In genomic region chr1:223430221-223430620, GRCh38 we compare ENCODE assay signal across 17 cellular contexts. TPM values are rescaled to one million over a fixed set of nuclear protein-coding genes. Genes with fewer than 3 reads are reported as not detected.
A peak's percentile ranks its signal among the peaks of the same experiment; 100 is the strongest.
DNase-seq lines count a peak whose midpoint lies in the region; ATAC-seq and TF ChIP-seq lines count a peak whose summit lies in the region.
"Had no signal": no experiment of that assay in that cellular context is flagged by ENCODE, and none has a peak within 500 bp of the region (broad histone marks: within the 10 kb centered on the region; RNA-seq: fewer than 3 reads in every experiment).

No MANE protein-coding gene starts in this region.

- H3K36me3 ChIP-seq in left ventricle myocardium inferior, result no peaks in the 10 kb centered on the region
- no peaks in the 10 kb centered on the region for H3K36me3 ChIP-seq in esophagus (ENCODE audit: control insufficient read depth in 2 of 2, insufficient read depth in 2 of 2, low read length in 1 of 2)
- H3K36me3 ChIP-seq in rectal smooth muscle tissue (ENCODE audit: control insufficient read depth, insufficient read depth, low read length), result no peaks in the 10 kb centered on the region

- H3K4me1 ChIP-seq in left ventricle myocardium inferior, result peaks cover 19% of the 10 kb centered on the region
- peaks cover 2% of the 10 kb centered on the region for H3K4me1 ChIP-seq in right cardiac atrium (ENCODE audit: control insufficient read depth, insufficient read depth, low read length)
- H3K4me1 ChIP-seq in esophagus (ENCODE audit: control insufficient read depth in 2 of 2, insufficient read depth in 2 of 2, low read length in 1 of 2), result peaks cover 4 to 24% of the 10 kb centered on the region in 2 donors
- peaks cover 7% of the 10 kb centered on the region for H3K4me1 ChIP-seq in rectal smooth muscle tissue (ENCODE audit: control insufficient read depth, insufficient read depth, low read length)

- ATAC-seq in right cardiac atrium, result no peak
- ATAC-seq in GM18867 (IDR thresholded peaks at IDR 0.05; ENCODE audit: unreplicated experiment), result no peak
- ATAC-seq: CD8-positive, alpha-beta T cell; K562 had no signal

- no peak for DNase-seq in left ventricle myocardium inferior
- no peak for DNase-seq in right cardiac atrium
- no peak for DNase-seq in GOT3 (lab: John Stamatoyannopoulos, UW)
- DNase-seq in putamen (ENCODE audit: low spot score), result no peak
- no peak for DNase-seq in dorsolateral prefrontal cortex
- DNase-seq: CD8-positive, alpha-beta T cell; DMS79; NCI-H2081 treated with DMSO at 0.1 percent for 48 hours; NCI-H524; PC-9 had no signal

- H3K9me3 ChIP-seq in left ventricle myocardium inferior (replicated peaks) (peaks cover 9% of the 10 kb centered on the region), right cardiac atrium (ENCODE audit: control insufficient read depth, low read length) (no peaks in the 10 kb centered on the region), esophagus (ENCODE audit: control insufficient read depth in 2 of 2, insufficient read depth in 1 of 2, low read depth in 1 of 2, low read length in 1 of 2) (no peaks in the 10 kb centered on the region)

- H3K4me3 ChIP-seq in left ventricle myocardium inferior, result no peak overlapping the region
- no peak overlapping the region for H3K4me3 ChIP-seq in right cardiac atrium (ENCODE audit: low read length)
- no peak overlapping the region for H3K4me3 ChIP-seq in esophagus (ENCODE audit: low read depth in 1 of 2, low read length in 2 of 2)
- no peak overlapping the region for H3K4me3 ChIP-seq in rectal smooth muscle tissue (ENCODE audit: low read length)
- H3K4me3 ChIP-seq in dorsolateral prefrontal cortex, result no peak overlapping the region
- H3K4me3 ChIP-seq: K562, PC-9 had no signal

- intact Hi-C loops in left ventricle myocardium inferior (cut with micrococcal nuclease) (no loop called here), right cardiac atrium (cut with DNase I) (no loop called here), dorsolateral prefrontal cortex (cut with DNase I) (no loop called here)

- WGBS in right cardiac atrium, result 60% methylated on average over 2 of the region's 2 CpGs
- 37 to 43% methylated on average over 2 of the region's 2 CpGs for WGBS in esophagus, 2 donors

- H3K27me3 ChIP-seq in left ventricle myocardium inferior (ENCODE audit: low read depth) (no peaks in the 10 kb centered on the region), right cardiac atrium (ENCODE audit: control insufficient read depth, insufficient read depth) (no peaks in the 10 kb centered on the region), esophagus (ENCODE audit: control insufficient read depth in 1 of 2, insufficient read depth in 2 of 2, low read length in 2 of 2) (no peaks in the 10 kb centered on the region), rectal smooth muscle tissue (ENCODE audit: control insufficient read depth, insufficient read depth, low read length) (no peaks in the 10 kb centered on the region), dorsolateral prefrontal cortex (peaks cover 0 to 7% (median 0%) of the 10 kb centered on the region in 45 donors)

- H3K9ac ChIP-seq in rectal smooth muscle tissue (ENCODE audit: low read length), result no peak overlapping the region

- H3K27ac ChIP-seq in left ventricle myocardium inferior (replicated peaks) (peak overlapping the region; percentile 83), right cardiac atrium (ENCODE audit: low read length) (no peak overlapping the region), esophagus (ENCODE audit: low read depth in 2 of 2, low read length in 1 of 2) (peak overlapping the region; percentile 76 to 81), rectal smooth muscle tissue (ENCODE audit: low read depth, low read length) (peak overlapping the region; percentile 50), dorsolateral prefrontal cortex (no peak overlapping the region)
- H3K27ac ChIP-seq: PC-9 had no signal

- TF ChIP-seq CTCF in left ventricle myocardium inferior (IDR thresholded peaks at IDR 0.05; ENCODE audit: borderline replicate concordance), result no peak
- TF ChIP-seq CTCF in dorsolateral prefrontal cortex (IDR thresholded peaks at IDR 0.05 in 54 of 56, conservative IDR thresholded peaks at IDR 0.05 in 2 of 56; ENCODE audit: low read depth in 1 of 56, partially characterized antibody in 56 of 56), result no peak

RNA-seq across cellular contexts. Expression of gene CCDC185, which starts 37.0 kb away (rescaled TPM):
- total RNA-seq in left ventricle myocardium inferior, result not detected
- under 1 TPM in 3 of 4 donors, not detected in 1; 0.14 to 0.35 (median 0.34) TPM for total RNA-seq in right cardiac atrium
- 0.34 TPM for polyA plus RNA-seq in right cardiac atrium
- polyA plus RNA-seq in esophagus, result under 1 TPM; 0.04 TPM
- under 1 TPM in 26 of 120 experiments, not detected in 94; 0.24 to 1.00 (median 0.37) TPM for total RNA-seq in dorsolateral prefrontal cortex
- total RNA-seq: A172; CD8-positive, alpha-beta T cell; H1; K562; PC-9 had no signal
- polyA plus RNA-seq: BJ, H1, K562 had no signal

Comparison
In these comparisons a context has a peak if more than half of its experiments do, and no peak if none do; other contexts are left out.
1. H3K27ac ChIP-seq: peak in left ventricle myocardium inferior (single experiment), esophagus (2 of 2) and rectal smooth muscle tissue (single experiment); none in right cardiac atrium (single experiment) and dorsolateral prefrontal cortex (0 of 59).